ENCODE assay signal across 8 cellular contexts in genomic region chr17:74987418-74987908, GRCh38. TPM values are rescaled to one million over a fixed set of nuclear protein-coding genes. Genes with fewer than 3 reads are reported as not detected.
DNase-seq lines count a peak whose midpoint lies in the region; ATAC-seq and TF ChIP-seq lines count a peak whose summit lies in the region.

Gene CDR2L, plus strand, starts transcription at chr17:74987632. Its CDS starts 412 bp downstream, at chr17:74988044.

- no peak within 1 kb of the TSS for H3K27ac Mint-ChIP-seq in activated CD4-positive, alpha-beta memory T cell treated with anti-CD3 and anti-CD28 coated beads for 36 hours

- CTCF ChIA-PET in activated CD4-positive, alpha-beta memory T cell treated with anti-CD3 and anti-CD28 coated beads for 36 hours (lab: Charles Lee), result interaction anchor here (0.6 to 4.1 kb wide), 11 partner anchors 11 to 283 kb away, joined by 3 to 39 read pairs (median 5); partner anchors contain the start of genes HID1, MIF4GD and MRPL58

- H3K27me3 ChIP-seq in dorsolateral prefrontal cortex (no peaks in the 10 kb centered on the region), right lobe of liver (peaks cover 0 to 7% of the 10 kb centered on the region in 2 donors)

- peaks cover 6% of the 10 kb centered on the region for H3K4me1 Mint-ChIP-seq in activated CD4-positive, alpha-beta memory T cell treated with anti-CD3 and anti-CD28 coated beads for 36 hours (ENCODE audit: low read depth)

- H3K4me3 ChIP-seq in dorsolateral prefrontal cortex (peak within 1 kb of the TSS; percentile 19 to 97 (median 83)), right lobe of liver (peak within 1 kb of the TSS; percentile 54 to 67 (median 58))

- H3K27ac ChIP-seq in dorsolateral prefrontal cortex (peak within 1 kb of the TSS; percentile 29 to 98 (median 90)), right lobe of liver (peak within 1 kb of the TSS; percentile 58 to 85 (median 80))

- TF ChIP-seq POLR2A in right lobe of liver (IDR thresholded peaks at IDR 0.05), result peak; percentile 86

- H3K27me3 Mint-ChIP-seq in activated CD4-positive, alpha-beta memory T cell treated with anti-CD3 and anti-CD28 coated beads for 36 hours, result peaks cover 4% of the 10 kb centered on the region

- TF ChIP-seq CTCF in dorsolateral prefrontal cortex (IDR thresholded peaks at IDR 0.05 in 54 of 56, conservative IDR thresholded peaks at IDR 0.05 in 2 of 56; ENCODE audit: low read depth in 1 of 56, partially characterized antibody in 56 of 56), result peak in 16 of 56 donors; percentile 1 to 48 (median 14)
- TF ChIP-seq CTCF in right lobe of liver (IDR thresholded peaks at IDR 0.05), result no peak

- H3K36me3 Mint-ChIP-seq in activated CD4-positive, alpha-beta memory T cell treated with anti-CD3 and anti-CD28 coated beads for 36 hours, result no peaks in the 10 kb centered on the region

- H3K36me3 ChIP-seq in right lobe of liver, result no peaks in the 10 kb centered on the region

- 0% methylated on average over 11 of the region's 51 CpGs for WGBS in right lobe of liver (ENCODE audit: insufficient coverage, low coverage, low lambda C conversion rate, missing lambda C conversion rate)

- ATAC-seq in GM19372 (IDR thresholded peaks at IDR 0.05; ENCODE audit: low read depth, unreplicated experiment) (peak; percentile 91), HG03558 (IDR thresholded peaks at IDR 0.05; ENCODE audit: extremely low read depth, unreplicated experiment) (peak; percentile 67), right lobe of liver (peak; percentile 96 to 99 (median 98))

- DNase-seq in Ammon's horn (ENCODE audit: low spot score) (peak; percentile 98), NCI-H748 treated with DMSO at 0.1 percent for 48 hours (lab: John Stamatoyannopoulos, UW) (peak; percentile 81), dorsolateral prefrontal cortex (peak; percentile 98 to 99 (median 99)), right lobe of liver (peak; percentile 95 to 97 (median 95))
- DNase-seq in activated CD4-positive, alpha-beta memory T cell treated with anti-CD3 and anti-CD28 coated beads for 36 hours, result peak; percentile 95
- DNase-seq in stimulated activated CD4-positive, alpha-beta T cell treated with anti-CD3 and anti-CD28 coated beads, Interleukin-4, amount 100 ng/mL, for 1 hour, result peak; percentile 94

- H3K9me3 ChIP-seq in right lobe of liver, result no peaks in the 10 kb centered on the region

- peak within 1 kb of the TSS; percentile 73 for H3K4me3 Mint-ChIP-seq in activated CD4-positive, alpha-beta memory T cell treated with anti-CD3 and anti-CD28 coated beads for 36 hours

- H3K9me3 Mint-ChIP-seq in activated CD4-positive, alpha-beta memory T cell treated with anti-CD3 and anti-CD28 coated beads for 36 hours, result no peaks in the 10 kb centered on the region

- POLR2A ChIA-PET in activated CD4-positive, alpha-beta memory T cell treated with anti-CD3 and anti-CD28 coated beads for 36 hours (lab: Charles Lee), result interaction anchor here (0.7 to 2.0 kb wide), 5 partner anchors 24 to 418 kb away, joined by 3 to 7 read pairs (median 4); partner anchors contain the start of genes GRB2 and MRPL58

- intact Hi-C loops in activated CD4-positive, alpha-beta memory T cell treated with anti-CD3 and anti-CD28 coated beads for 36 hours (cut with micrococcal nuclease), result no loop called here
- intact Hi-C loops in dorsolateral prefrontal cortex (cut with DNase I), result loop anchor here in 1 of 2 donors (2.0 kb wide), 1 partner anchor 25 kb away; no protein-coding TSS in a partner anchor
- intact Hi-C loops in right lobe of liver (cut with DNase I), result no loop called here

- H3K4me1 ChIP-seq in right lobe of liver, result peaks cover 0 to 9% (median 3%) of the 10 kb centered on the region in 4 donors

RNA-seq across cellular contexts. Expression of gene CDR2L, which starts in this region (rescaled TPM):
- 1 to 10 TPM; 1.1 to 1.3 TPM for total RNA-seq in activated CD4-positive, alpha-beta memory T cell treated with anti-CD3 and anti-CD28 coated beads for 36 hours
- total RNA-seq in dorsolateral prefrontal cortex (10 to 100 TPM; 11.9 to 63.9 (median 22.6) TPM), right lobe of liver (1 to 10 TPM in 4 of 6 experiments, under 1 TPM in 2; 0.64 to 2.3 (median 1.4) TPM)

Comparison
In these comparisons a context has a peak if more than half of its experiments do, and no peak if none do; other contexts are left out.
1. Peak in every context shown above with its lines: DNase-seq, ATAC-seq, H3K4me3 ChIP-seq and H3K27ac ChIP-seq.